15 cellular contexts compared by ENCODE assay signal in the genomic region with DNA sequence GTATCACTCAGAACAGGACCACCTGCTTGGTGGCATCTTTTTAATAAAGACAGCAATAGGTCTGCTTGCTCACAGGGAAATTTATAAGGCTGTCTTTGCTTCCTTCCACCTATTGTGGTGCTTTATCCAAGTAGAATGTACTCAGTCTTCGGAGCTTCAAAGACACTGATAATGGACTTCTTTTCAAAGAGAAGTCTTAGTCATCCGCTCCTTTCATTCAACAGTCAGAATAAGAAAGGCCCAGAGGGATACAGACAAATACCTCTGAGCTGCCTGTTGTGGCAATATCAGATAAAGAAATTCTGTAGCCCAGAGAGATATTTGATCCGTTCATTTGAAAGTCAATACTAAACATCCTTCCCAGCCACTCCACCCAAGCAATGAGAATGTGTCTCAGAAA.
"Had no signal": no experiment of that assay in that cellular context is flagged by ENCODE, and none has a peak within 500 bp of the region (broad histone marks: within the 10 kb centered on the region; RNA-seq: fewer than 3 reads in every experiment).

No MANE protein-coding gene starts in this region.

- H3K4me1 ChIP-seq: right atrium auricular region, vagina had no signal

- H3K27ac Mint-ChIP-seq: activated naive CD8-positive, alpha-beta T cell; activated T-cell treated with anti-CD3 and anti-CD28 coated beads, Interleukin-2, amount 50 U/mL, for 24 hours; dendritic cell treated with granulocyte-macrophage colony-stimulating factor and Interleukin-4, amounts not matched to agents 40 ng/mL and 50 ng/mL, for 4 days had no signal

- H3K4me3 Mint-ChIP-seq: activated naive CD8-positive, alpha-beta T cell; activated T-cell treated with anti-CD3 and anti-CD28 coated beads, Interleukin-2, amount 50 U/mL, for 24 hours; dendritic cell treated with granulocyte-macrophage colony-stimulating factor and Interleukin-4, amounts not matched to agents 40 ng/mL and 50 ng/mL, for 4 days had no signal

- H3K4me3 ChIP-seq: right atrium auricular region, vagina had no signal

- H3K27me3 Mint-ChIP-seq: activated naive CD8-positive, alpha-beta T cell; activated T-cell treated with anti-CD3 and anti-CD28 coated beads, Interleukin-2, amount 50 U/mL, for 24 hours; dendritic cell treated with granulocyte-macrophage colony-stimulating factor and Interleukin-4, amounts not matched to agents 40 ng/mL and 50 ng/mL, for 4 days had no signal

- ATAC-seq: left ventricle myocardium superior had no signal

- H3K27ac ChIP-seq: neutrophil, right atrium auricular region, vagina had no signal

- DNase-seq: activated CD4-positive, alpha-beta T cell treated with anti-CD3 and anti-CD28 coated beads, Interleukin-2, amount 50 U/mL, for 4 hours; activated CD4-positive, CD25-positive, alpha-beta regulatory T cell treated with anti-CD3 and anti-CD28 coated beads, Interleukin-2, amount 50 U/mL, for 72 hours; activated effector memory CD4-positive, alpha-beta T cell treated with anti-CD3 and anti-CD28 coated beads, Interleukin-2, amount 50 U/mL, for 16 hours; activated T-cell treated with anti-CD3 and anti-CD28 coated beads, Interleukin-2, amount 50 U/mL, for 24 hours; amygdala; cerebellar nuclear complex; hippocampal formation; kidney; left ventricle myocardium superior; small intestine had no signal

- H3K36me3 ChIP-seq: neutrophil, right atrium auricular region, vagina had no signal

- H3K9me3 Mint-ChIP-seq: activated T-cell treated with anti-CD3 and anti-CD28 coated beads, Interleukin-2, amount 50 U/mL, for 24 hours; dendritic cell treated with granulocyte-macrophage colony-stimulating factor and Interleukin-4, amounts not matched to agents 40 ng/mL and 50 ng/mL, for 4 days had no signal

- H3K27me3 ChIP-seq: neutrophil, right atrium auricular region, vagina had no signal

- H3K9me3 ChIP-seq: neutrophil, right atrium auricular region, vagina had no signal
